In the genomic region with DNA sequence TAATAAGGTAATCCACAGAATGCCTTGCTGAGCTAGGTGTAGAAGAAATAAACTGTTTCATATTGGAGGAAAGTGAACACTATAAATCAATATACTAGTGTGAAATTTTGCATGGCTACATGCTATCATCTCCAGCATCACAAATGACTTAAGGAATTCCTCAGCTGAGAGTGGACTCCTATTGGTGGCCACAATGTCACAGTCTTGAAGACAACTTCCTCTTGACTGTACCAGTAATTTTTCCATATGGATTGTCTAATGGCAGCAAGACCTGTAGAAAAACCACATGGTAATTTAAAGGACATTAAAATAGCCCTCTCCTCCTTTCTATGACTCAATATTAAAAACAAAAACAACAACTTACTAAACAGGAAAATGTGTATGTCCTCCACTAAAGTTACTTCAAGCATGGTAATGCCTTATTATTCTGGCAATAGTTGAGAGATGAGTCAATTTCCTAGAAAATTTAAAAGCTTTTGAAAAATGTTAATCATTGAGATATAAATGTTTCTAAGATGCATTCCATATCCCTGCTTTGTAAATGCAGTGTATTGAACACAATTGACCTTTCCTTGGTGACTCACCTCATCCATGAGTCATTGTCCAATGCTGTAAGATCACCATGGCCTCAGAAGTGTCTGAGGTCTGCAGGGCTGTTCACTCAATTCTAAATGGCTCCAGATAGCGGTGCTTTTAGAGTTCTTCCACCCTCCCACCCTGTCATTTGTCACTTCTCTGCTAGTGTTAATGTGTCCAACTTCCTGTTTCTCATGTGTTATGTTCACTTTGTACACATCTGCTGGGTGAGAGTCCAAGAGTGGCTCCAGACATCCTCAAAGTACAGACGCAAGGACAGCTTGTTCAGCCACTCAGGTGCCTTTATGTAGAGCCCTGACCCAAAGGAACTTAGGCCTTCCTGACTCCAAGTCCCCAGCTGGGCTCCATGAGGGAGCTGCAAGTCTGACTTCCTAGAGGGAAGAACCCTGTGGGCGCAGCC, we compare ENCODE assay signal across 10 cellular contexts. TPM values are rescaled to one million over a fixed set of nuclear protein-coding genes. Genes with fewer than 3 reads are reported as not detected.
A peak's percentile ranks its signal among the peaks of the same experiment; 100 is the strongest.
DNase-seq lines count a peak whose midpoint lies in the region; ATAC-seq and TF ChIP-seq lines count a peak whose summit lies in the region.
"Had no signal": no experiment of that assay in that cellular context is flagged by ENCODE, and none has a peak within 500 bp of the region (broad histone marks: within the 10 kb centered on the region; RNA-seq: fewer than 3 reads in every experiment).

No MANE protein-coding gene starts in this region.

- peak; percentile 68 for ATAC-seq in stimulated activated memory B cell treated with anti-CD40 and anti-IgM and Interleukin-4, amounts not matched to agents 10 μg/mL and 1 μg/mL and 100 μg/mL, for 72 hours
- ATAC-seq in GM21390 (IDR thresholded peaks at IDR 0.05; ENCODE audit: unreplicated experiment), result no peak
- ATAC-seq: CD8-positive, alpha-beta T cell had no signal

- no peaks in the 10 kb centered on the region for H3K27me3 ChIP-seq in Peyer's patch

- peaks cover 9% of the 10 kb centered on the region for H3K4me1 Mint-ChIP-seq in stimulated activated memory B cell treated with anti-CD40 and anti-IgM and Interleukin-4, amounts not matched to agents 10 μg/mL and 1 μg/mL and 100 μg/mL, for 72 hours

- no peaks in the 10 kb centered on the region for H3K9me3 ChIP-seq in Peyer's patch

- DNase-seq in NK-92 treated with Interleukin-12 subunit alpha and Interleukin-12 subunit beta, amount 100 ng/mL, for 24 hours (lab: John Stamatoyannopoulos, UW), result peak; percentile 38
- no peak for DNase-seq in NK-92 (lab: John Stamatoyannopoulos, UW; ENCODE audit: unreplicated experiment)
- peak in 2 of 3 donors; percentile 59 to 75 for DNase-seq in Peyer's patch
- DNase-seq in erythroblast (lab: John Stamatoyannopoulos, UW), result peak; percentile 2 to 17
- no peak for DNase-seq in NCI-H748 (lab: John Stamatoyannopoulos, UW; ENCODE audit: unreplicated experiment)
- no peak for DNase-seq in NCI-H146 (lab: John Stamatoyannopoulos, UW)

- H3K27ac Mint-ChIP-seq in stimulated activated memory B cell treated with anti-CD40 and anti-IgM and Interleukin-4, amounts not matched to agents 10 μg/mL and 1 μg/mL and 100 μg/mL, for 72 hours, result no peak overlapping the region
- H3K27ac Mint-ChIP-seq: CD8-positive, alpha-beta T cell had no signal

- H3K36me3 ChIP-seq in Peyer's patch, result no peaks in the 10 kb centered on the region

- H3K4me3 Mint-ChIP-seq in stimulated activated memory B cell treated with anti-CD40 and anti-IgM and Interleukin-4, amounts not matched to agents 10 μg/mL and 1 μg/mL and 100 μg/mL, for 72 hours, result no peak overlapping the region
- H3K4me3 Mint-ChIP-seq: CD8-positive, alpha-beta T cell had no signal

- TF ChIP-seq POLR2A in Peyer's patch (IDR thresholded peaks at IDR 0.05) (no peak), erythroblast (IDR thresholded peaks at IDR 0.05; ENCODE audit: low read length) (no peak)

- no peaks in the 10 kb centered on the region for H3K9me3 Mint-ChIP-seq in stimulated activated memory B cell treated with anti-CD40 and anti-IgM and Interleukin-4, amounts not matched to agents 10 μg/mL and 1 μg/mL and 100 μg/mL, for 72 hours
- H3K9me3 Mint-ChIP-seq: CD8-positive, alpha-beta T cell had no signal

- no peaks in the 10 kb centered on the region for H3K27me3 Mint-ChIP-seq in stimulated activated memory B cell treated with anti-CD40 and anti-IgM and Interleukin-4, amounts not matched to agents 10 μg/mL and 1 μg/mL and 100 μg/mL, for 72 hours

- H3K4me3 ChIP-seq in Peyer's patch, result no peak overlapping the region

- peak overlapping the region in 3 of 4 donors; percentile 62 to 86 (median 70) for H3K27ac ChIP-seq in Peyer's patch

- H3K36me3 Mint-ChIP-seq in stimulated activated memory B cell treated with anti-CD40 and anti-IgM and Interleukin-4, amounts not matched to agents 10 μg/mL and 1 μg/mL and 100 μg/mL, for 72 hours, result no peaks in the 10 kb centered on the region
- H3K36me3 Mint-ChIP-seq: CD8-positive, alpha-beta T cell had no signal

- peaks cover 0 to 8% (median 0%) of the 10 kb centered on the region in 4 donors for H3K4me1 ChIP-seq in Peyer's patch

- no peak for TF ChIP-seq CTCF in Peyer's patch (IDR thresholded peaks at IDR 0.05)

RNA-seq across cellular contexts. Expression of gene DNASE2B, which starts 32.8 kb away (rescaled TPM):
- not detected for total RNA-seq in Peyer's patch
- total RNA-seq: CD8-positive, alpha-beta T cell; T-helper 2 cell treated with Interferon-gamma antibody and Interleukin-4, amounts not matched to agents 100 ng/mL and 5 ng/mL, for 36 hours had no signal

Comparison
In these comparisons a context has a peak if more than half of its experiments do, and no peak if none do; other contexts are left out.
1. DNase-seq: peak in NK-92 treated with Interleukin-12 subunit alpha and Interleukin-12 subunit beta, amount 100 ng/mL, for 24 hours (single experiment), Peyer's patch (2 of 3) and erythroblast (2 of 2); none in NK-92 (single experiment), NCI-H748 (single experiment) and NCI-H146 (single experiment).